In genomic region chr6:28263946-28264345, GRCh38 we compare ENCODE assay signal across 21 cellular contexts. TPM values are rescaled to one million over a fixed set of nuclear protein-coding genes. Genes with fewer than 3 reads are reported as not detected.
DNase-seq lines count a peak whose midpoint lies in the region; ATAC-seq and TF ChIP-seq lines count a peak whose summit lies in the region.
"Had no signal": no experiment of that assay in that cellular context is flagged by ENCODE, and none has a peak within 500 bp of the region (broad histone marks: within the 10 kb centered on the region; RNA-seq: fewer than 3 reads in every experiment).

No MANE protein-coding gene starts in this region.

- H3K27me3 Mint-ChIP-seq in CD4-positive, alpha-beta T cell = peaks cover 4% of the 10 kb centered on the region
- H3K27me3 Mint-ChIP-seq in chondrocyte (ENCODE audit: low read depth) (peaks cover 7% of the 10 kb centered on the region), nephron (ENCODE audit: low read depth) (no peaks in the 10 kb centered on the region)

- POLR2A ChIA-PET in CD4-positive, alpha-beta T cell (lab: Charles Lee) = interaction anchor here (1.3 to 1.8 kb wide), 2 partner anchors 12 to 73 kb away, joined by 6 to 7 read pairs; partner anchors contain the start of genes ZKSCAN4 and ZSCAN31
- POLR2A ChIA-PET in HEK293T (lab: Yijun Ruan, JAX) = interaction anchor here (0.7 to 6.8 kb wide), 4 partner anchors 12 to 427 kb away, joined by 3 to 100 read pairs (median 4); partner anchors contain the start of genes PGBD1 and ZKSCAN4

- H3K79me2 ChIP-seq in Loucy (ENCODE audit: insufficient read depth, low read length) = peaks cover 15% of the 10 kb centered on the region

- no peak for ATAC-seq in CD4-positive, alpha-beta T cell (ENCODE audit: poor library complexity)
- ATAC-seq in GM21825 (IDR thresholded peaks at IDR 0.05; ENCODE audit: unreplicated experiment) = no peak

- TF ChIP-seq POLR2A in tibial nerve (IDR thresholded peaks at IDR 0.05) = no peak

- H3K9me3 Mint-ChIP-seq in CD4-positive, alpha-beta T cell = no peaks in the 10 kb centered on the region
- H3K9me3 Mint-ChIP-seq in chondrocyte (ENCODE audit: low read depth) (no peaks in the 10 kb centered on the region), nephron (no peaks in the 10 kb centered on the region)

- H3K27me3 ChIP-seq in CD4-positive, alpha-beta T cell (ENCODE audit: control insufficient read depth, insufficient read depth, low read length) = no peaks in the 10 kb centered on the region
- H3K27me3 ChIP-seq in Loucy (ENCODE audit: insufficient read depth, low read length, poor library complexity, severe bottlenecking) (no peaks in the 10 kb centered on the region), tibial nerve (no peaks in the 10 kb centered on the region)
- H3K27me3 ChIP-seq: BLaER1 treated with 17β-estradiol and CSF1 and Interleukin-3, amounts not matched to agents 10 nM and 100 nM had no signal

- peak overlapping the region; percentile 0 for H3K4me3 Mint-ChIP-seq in CD4-positive, alpha-beta T cell
- H3K4me3 Mint-ChIP-seq in chondrocyte (ENCODE audit: unreplicated experiment) (no peak overlapping the region), nephron (peak overlapping the region in 2 of 3 experiments; percentile 1 to 43)

- H3K9me2 ChIP-seq in Loucy (replicated peaks; ENCODE audit: low read depth, low read length) = no peaks in the 10 kb centered on the region

- no peaks in the 10 kb centered on the region for H3K36me3 ChIP-seq in Loucy (ENCODE audit: insufficient read depth, low read length)
- H3K36me3 ChIP-seq in tibial nerve = no peaks in the 10 kb centered on the region
- H3K36me3 ChIP-seq: BLaER1 treated with 17β-estradiol and CSF1 and Interleukin-3, amounts not matched to agents 10 nM and 100 nM; HAP-1 had no signal

- H3K4me3 ChIP-seq in Loucy (ENCODE audit: low read length, poor library complexity, severe bottlenecking) (no peak overlapping the region), tibial nerve (no peak overlapping the region)
- H3K4me3 ChIP-seq: BLaER1 treated with 17β-estradiol and CSF1 and Interleukin-3, amounts not matched to agents 10 nM and 100 nM; HAP-1 had no signal

- H3K27ac Mint-ChIP-seq in CD4-positive, alpha-beta T cell = no peak overlapping the region
- H3K27ac Mint-ChIP-seq in chondrocyte (ENCODE audit: unreplicated experiment) (peak overlapping the region; percentile 38), nephron (peak overlapping the region; percentile 38 to 65 (median 49))
- H3K27ac Mint-ChIP-seq: CD8-positive, alpha-beta memory T cell had no signal

- CTCF ChIA-PET in CD4-positive, alpha-beta T cell (lab: Charles Lee) = interaction anchor here (1.8 kb wide), 2 partner anchors 12 to 17 kb away, joined by 4 to 7 read pairs; partner anchors contain the start of gene ZKSCAN4
- CTCF ChIA-PET in HEK293T (lab: Yijun Ruan, JAX) = interaction anchor here (1.1 kb wide), 1 partner anchor 92 kb away, joined by 3 read pairs; no protein-coding TSS in a partner anchor

- TF ChIP-seq EP300 in tibial nerve (IDR thresholded peaks at IDR 0.05) = no peak

- H3K4me2 ChIP-seq in Loucy (ENCODE audit: low read depth, low read length, poor library complexity, severe bottlenecking) = peak overlapping the region; percentile 11
- H3K4me2 ChIP-seq: BLaER1 treated with 17β-estradiol and CSF1 and Interleukin-3, amounts not matched to agents 10 nM and 100 nM had no signal

- no peak for DNase-seq in CD4-positive, alpha-beta T cell
- DNase-seq in chondrocyte (ENCODE audit: low spot score) (no peak), tibial nerve (ENCODE audit: low spot score in 2 of 2) (no peak), HEK293T (ENCODE audit: extremely low spot score) (no peak), A172 (ENCODE audit: low spot score) (no peak)
- DNase-seq: CD8-positive, alpha-beta memory T cell; DMS79; MV-4-11; NCI-H1417; NCI-H187; NCI-H2107; NCI-H510A; NCI-H774; Right ventricle myocardium superior had no signal

- 34 to 39% methylated on average over 2 of the region's 2 CpGs for WGBS in tibial nerve, 2 donors

- intact Hi-C loops in CD4-positive, alpha-beta T cell (cut with DNase I, micrococcal nuclease) = no loop called here

- no peaks in the 10 kb centered on the region for H3F3A ChIP-seq in Loucy (ENCODE audit: low read depth)

- peak overlapping the region; percentile 58 for H2AFZ ChIP-seq in Loucy (ENCODE audit: low read length)

- peaks cover 9% of the 10 kb centered on the region for H3K4me1 Mint-ChIP-seq in CD4-positive, alpha-beta T cell (ENCODE audit: low read depth)
- H3K4me1 Mint-ChIP-seq in chondrocyte (ENCODE audit: low read depth) = peaks cover 10% of the 10 kb centered on the region
- H3K4me1 Mint-ChIP-seq in nephron = peaks cover 8% of the 10 kb centered on the region

- peak overlapping the region; percentile 0 for H3K9ac ChIP-seq in Loucy (ENCODE audit: low read depth, low read length, poor library complexity, severe bottlenecking)
- H3K9ac ChIP-seq: BLaER1 treated with 17β-estradiol and CSF1 and Interleukin-3, amounts not matched to agents 10 nM and 100 nM had no signal

- H3K36me3 Mint-ChIP-seq in CD4-positive, alpha-beta T cell (ENCODE audit: low read depth) = no peaks in the 10 kb centered on the region
- H3K36me3 Mint-ChIP-seq in chondrocyte (ENCODE audit: low read depth) (no peaks in the 10 kb centered on the region), nephron (ENCODE audit: low read depth) (no peaks in the 10 kb centered on the region)
- H3K36me3 Mint-ChIP-seq: CD8-positive, alpha-beta memory T cell had no signal

- no peak overlapping the region for H3K27ac ChIP-seq in CD4-positive, alpha-beta T cell (ENCODE audit: low read depth, low read length)
- H3K27ac ChIP-seq in tibial nerve = no peak overlapping the region
- H3K27ac ChIP-seq: BLaER1 treated with 17β-estradiol and CSF1 and Interleukin-3, amounts not matched to agents 10 nM and 100 nM had no signal

- H4K20me1 ChIP-seq in Loucy (ENCODE audit: insufficient read depth, low read length, poor library complexity, severe bottlenecking) = no peaks in the 10 kb centered on the region
- H4K20me1 ChIP-seq: BLaER1 treated with 17β-estradiol and CSF1 and Interleukin-3, amounts not matched to agents 10 nM and 100 nM had no signal

- no peak for TF ChIP-seq CTCF in CD4-positive, alpha-beta T cell (IDR thresholded peaks at IDR 0.05)
- TF ChIP-seq CTCF in Loucy (conservative IDR thresholded peaks at IDR 0.05; ENCODE audit: low read length) (no peak), chondrocyte (IDR thresholded peaks at IDR 0.05) (no peak), nephron (IDR thresholded peaks at IDR 0.05; ENCODE audit: unreplicated experiment in 3 of 3) (no peak), tibial nerve (IDR thresholded peaks at IDR 0.05) (no peak)

- peaks cover 28% of the 10 kb centered on the region for H3K4me1 ChIP-seq in Loucy (ENCODE audit: insufficient read depth, low read length, poor library complexity, severe bottlenecking)
- peaks cover 0 to 31% (median 5%) of the 10 kb centered on the region in 4 donors for H3K4me1 ChIP-seq in tibial nerve

- H3K9me3 ChIP-seq in CD4-positive, alpha-beta T cell (ENCODE audit: control insufficient read depth, low read length) = no peaks in the 10 kb centered on the region
- H3K9me3 ChIP-seq in Loucy (ENCODE audit: insufficient read depth, low read depth, low read length) (no peaks in the 10 kb centered on the region), tibial nerve (peaks cover 0 to 24% (median 0%) of the 10 kb centered on the region in 4 donors)
- H3K9me3 ChIP-seq: HAP-1 had no signal

TF ChIP-seq in HEK293T, 16 proteins besides CTCF, POLR2A, EP300 and RAD21:
- TF ChIP-seq HDGF (IDR thresholded peaks at IDR 0.05; ENCODE audit: borderline replicate concordance) = no peak
- no peak for TF ChIP-seq FOXM1 (IDR thresholded peaks at IDR 0.05; ENCODE audit: borderline replicate concordance)
- TF ChIP-seq L3MBTL2 (conservative IDR thresholded peaks at IDR 0.05) = no peak
- no peak for TF ChIP-seq BHLHE40 (IDR thresholded peaks at IDR 0.05; ENCODE audit: borderline replicate concordance)
- no peak for TF ChIP-seq FOXA1 (IDR thresholded peaks at IDR 0.05)
- TF ChIP-seq CTBP1 (IDR thresholded peaks at IDR 0.05; ENCODE audit: borderline replicate concordance) = no peak
- no peak for TF ChIP-seq SP1 (IDR thresholded peaks at IDR 0.05)
- no peak for TF ChIP-seq PKNOX1 (IDR thresholded peaks at IDR 0.05)
- no peak for TF ChIP-seq ELF4 (IDR thresholded peaks at IDR 0.05)
- TF ChIP-seq TARDBP (IDR thresholded peaks at IDR 0.05) = no peak
- TF ChIP-seq FOXK2 (IDR thresholded peaks at IDR 0.05) = no peak

RNA-seq across cellular contexts. Expression of gene ZSCAN26, which starts 3.0 kb away (rescaled TPM):
- total RNA-seq in CD4-positive, alpha-beta T cell = 1 to 10 TPM; 6.2 to 8.0 TPM
- 12.6 to 18.9 TPM (median 14.8 TPM) in 3 replicates for total RNA-seq in chondrocyte
- 10 to 100 TPM; 12.2 to 38.2 (median 23.7) TPM for total RNA-seq in tibial nerve
- 16.9 and 18.7 TPM in 2 replicates for total RNA-seq in A172 (2014; rRNA removed; shearing (Covaris generic))

RNA-seq across cellular contexts. Expression of gene NKAPL, which starts 4.8 kb away (rescaled TPM):
- not detected for total RNA-seq in CD4-positive, alpha-beta T cell
- total RNA-seq in chondrocyte (not detected in 3 replicates), tibial nerve (1 to 10 TPM; 1.2 to 4.2 (median 1.8) TPM)
- not detected in 2 replicates for total RNA-seq in A172 (2014; rRNA removed; shearing (Covaris generic))
- total RNA-seq: A673, OCI-LY7 had no signal

RNA-seq across cellular contexts. Expression of gene ZKSCAN4, which starts 11.9 kb away (rescaled TPM):
- 1 to 10 TPM in 1 of 2 experiments, under 1 TPM in 1; 0.84 to 1.6 TPM for total RNA-seq in CD4-positive, alpha-beta T cell
- total RNA-seq in chondrocyte = 4.8 to 7.1 TPM (median 5.1 TPM) in 3 replicates
- total RNA-seq in tibial nerve = 1 to 10 TPM; 3.5 to 9.2 (median 7.3) TPM
- total RNA-seq in A172 (2014; rRNA removed; shearing (Covaris generic)) = 3.5 and 5.6 TPM in 2 replicates

RNA-seq across cellular contexts. Expression of gene PGBD1, which starts 17.4 kb away (rescaled TPM):
- 1 to 10 TPM; 1.3 to 1.4 TPM for total RNA-seq in CD4-positive, alpha-beta T cell
- 7.6 to 9.9 TPM (median 8.5 TPM) in 3 replicates for total RNA-seq in chondrocyte
- 1 to 10 TPM; 5.0 to 6.9 (median 6.5) TPM for total RNA-seq in tibial nerve
- total RNA-seq in A172 (2014; rRNA removed; shearing (Covaris generic)) = 9.1 and 12.0 TPM in 2 replicates

RNA-seq across cellular contexts. Expression of gene ZSCAN9, which starts 38.9 kb away (rescaled TPM):
- under 1 TPM; 0.85 to 0.89 TPM for total RNA-seq in CD4-positive, alpha-beta T cell
- total RNA-seq in chondrocyte (12.1 to 13.0 TPM (median 12.8 TPM) in 3 replicates), tibial nerve (10 to 100 TPM; 11.9 to 22.2 (median 14.2) TPM)
- 14.0 and 17.0 TPM in 2 replicates for total RNA-seq in A172 (2014; rRNA removed; shearing (Covaris generic))
